8 cellular contexts compared by ENCODE assay signal in the genomic region with DNA sequence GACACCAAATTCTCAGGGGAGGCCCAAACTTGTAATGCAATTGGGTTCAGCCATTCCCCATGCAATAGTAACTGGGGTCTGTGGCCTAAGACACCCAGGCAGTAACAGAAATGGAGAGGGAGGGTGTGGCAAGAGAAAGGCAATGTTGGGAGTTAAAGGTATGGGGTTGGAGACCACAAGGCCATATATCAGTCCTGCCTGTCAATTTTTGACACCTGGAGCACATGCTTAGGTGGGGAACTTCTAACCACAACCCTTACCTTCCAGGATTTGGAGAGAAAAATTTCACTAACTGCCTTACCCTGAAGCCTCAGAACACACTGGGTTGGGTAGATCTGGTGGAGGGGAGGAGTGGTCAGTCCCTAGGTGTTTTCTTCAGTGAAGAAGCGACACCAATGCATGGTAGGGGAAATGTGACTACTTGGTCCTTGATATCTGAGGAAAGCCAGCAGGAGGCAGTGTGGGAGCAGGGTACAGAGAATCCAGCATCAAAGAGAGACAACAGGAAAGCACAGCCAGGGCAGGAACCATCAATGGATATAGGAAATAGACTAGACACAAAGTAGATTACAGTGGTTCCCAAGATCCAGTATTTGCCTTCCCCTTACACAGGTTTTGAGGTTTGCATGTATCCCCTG. TPM values are rescaled to one million over a fixed set of nuclear protein-coding genes. Genes with fewer than 3 reads are reported as not detected.
DNase-seq lines count a peak whose midpoint lies in the region; ATAC-seq, FAIRE-seq and TF ChIP-seq lines count a peak whose summit lies in the region.

No MANE protein-coding gene starts in this region.

- H3K4me1 ChIP-seq in DOHH2 (ENCODE audit: control insufficient read depth, low read length) (no peaks in the 10 kb centered on the region), left lung (peaks cover 0 to 5% of the 10 kb centered on the region in 2 donors)

- H3F3A ChIP-seq in DOHH2 (ENCODE audit: control insufficient read depth, insufficient read depth): no peaks in the 10 kb centered on the region

- H3K36me3 ChIP-seq in DOHH2 (ENCODE audit: control insufficient read depth, low read length) (peaks cover 49% of the 10 kb centered on the region), left lung (peaks cover 0 to 34% of the 10 kb centered on the region in 2 donors)

- no peaks in the 10 kb centered on the region for H3K9me2 ChIP-seq in DOHH2 (replicated peaks; ENCODE audit: control insufficient read depth, low read length)

- no peak overlapping the region for H3K4me2 ChIP-seq in DOHH2 (ENCODE audit: low read length)

- H3K9me3 ChIP-seq in DOHH2 (ENCODE audit: control insufficient read depth, insufficient read depth, low read length) (no peaks in the 10 kb centered on the region), left lung (no peaks in the 10 kb centered on the region)

- intact Hi-C loops in left lung (cut with DNase I): no loop called here

- peak; percentile 46 for ATAC-seq in left lung
- ATAC-seq in HG03378 (IDR thresholded peaks at IDR 0.05; ENCODE audit: unreplicated experiment): no peak

- H3K4me3 ChIP-seq in DOHH2 (ENCODE audit: low read length) (no peak overlapping the region), NB4 (ENCODE audit: low read depth, low read length) (no peak overlapping the region), left lung (no peak overlapping the region)

- peak; percentile 69 for DNase-seq in NB4 (ENCODE audit: low read depth)
- peak; percentile 35 for DNase-seq in activated T-helper 1 cell treated with Interleukin-2 at 50 U/mL for 16 hours (ENCODE audit: low read depth)
- DNase-seq in left lung: no peak
- no peak for DNase-seq in frontal cortex (ENCODE audit: low spot score in 2 of 2)
- DNase-seq in NCI-H446 treated with DMSO at 0.1 percent for 48 hours (lab: John Stamatoyannopoulos, UW): no peak
- no peak for DNase-seq in GM19239 (ENCODE audit: insufficient read length, low spot score)

- TF ChIP-seq CTCF in DOHH2 (IDR thresholded peaks at IDR 0.05; ENCODE audit: low read depth, low read length, poor library complexity, severe bottlenecking): peak; percentile 55
- peak; percentile 71 for TF ChIP-seq CTCF in NB4 (IDR thresholded peaks at IDR 0.05; ENCODE audit: low read depth, low read length)
- no peak for TF ChIP-seq CTCF in left lung (IDR thresholded peaks at IDR 0.05)

- no peaks in the 10 kb centered on the region for H4K20me1 ChIP-seq in DOHH2 (ENCODE audit: control insufficient read depth, insufficient read depth, low read depth, low read length)

- H3K27me3 ChIP-seq in DOHH2 (ENCODE audit: control insufficient read depth, low read length): no peaks in the 10 kb centered on the region
- H3K27me3 ChIP-seq in left lung: no peaks in the 10 kb centered on the region

- FAIRE-seq in frontal cortex (lab: Jason Lieb, UNC) (no peak), GM19239 (lab: Jason Lieb, UNC) (no peak)

- no peak for TF ChIP-seq POLR2A in NB4 (IDR thresholded peaks at IDR 0.05; ENCODE audit: extremely low read depth, insufficient read length)

- no peaks in the 10 kb centered on the region for H3K79me2 ChIP-seq in DOHH2 (ENCODE audit: control insufficient read depth, low read length)

- H3K27ac ChIP-seq in DOHH2 (ENCODE audit: low read depth, low read length) (no peak overlapping the region), left lung (no peak overlapping the region)

RNA-seq across cellular contexts. Expression of a gene that starts 6.8 kb away (rescaled TPM):
- total RNA-seq in left lung: 1 to 10 TPM; 3.8 to 4.3 TPM
- 10.6 TPM for total RNA-seq in frontal cortex

RNA-seq across cellular contexts. Expression of a gene that starts 18.9 kb away (rescaled TPM):
- total RNA-seq in left lung: 10 to 100 TPM; 19.7 to 26.9 TPM
- total RNA-seq in frontal cortex: 16.7 TPM

RNA-seq across cellular contexts. Expression of a gene that starts 19.3 kb away (rescaled TPM):
- total RNA-seq in left lung (10 to 100 TPM; 12.6 to 23.4 TPM), frontal cortex (14.7 TPM)

RNA-seq across cellular contexts. Expression of a gene that starts 39.6 kb away (rescaled TPM):
- total RNA-seq in left lung (100 to 1,000 TPM; 148 to 153 TPM), frontal cortex (12.6 TPM)

Comparison
In these comparisons a context has a peak if more than half of its experiments do, and no peak if none do; other contexts are left out.
1. CTCF ChIP-seq: peak in DOHH2 (single experiment) and NB4 (single experiment); none in left lung (0 of 2).
2. DNase-seq: peak in NB4 (single experiment) and activated T-helper 1 cell treated with Interleukin-2 at 50 U/mL for 16 hours (single experiment); none in left lung (0 of 2), frontal cortex (0 of 2), NCI-H446 treated with DMSO at 0.1 percent for 48 hours (single experiment) and GM19239 (single experiment).